Comparison of ENCODE assay signal across 12 cellular contexts in the genomic region with DNA sequence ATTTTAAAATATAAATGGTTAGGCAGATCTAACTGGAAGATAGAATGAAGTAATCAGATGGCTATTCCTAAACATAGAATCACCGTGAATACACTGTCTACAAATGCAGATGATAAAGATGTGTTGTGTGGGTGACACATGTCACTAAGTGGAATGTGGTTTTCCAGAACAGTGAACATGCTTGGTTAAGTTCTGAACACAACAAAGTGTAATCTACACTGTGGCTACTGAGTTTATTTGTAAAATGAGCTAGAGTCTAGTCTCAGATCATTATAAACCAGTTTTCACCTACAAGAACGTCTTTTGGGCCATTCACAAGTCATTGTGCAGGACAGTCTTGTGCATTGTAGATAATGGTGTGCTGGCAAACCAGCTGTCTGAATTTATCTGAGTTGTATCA. TPM values are rescaled to one million over a fixed set of nuclear protein-coding genes. Genes with fewer than 3 reads are reported as not detected.
DNase-seq lines count a peak whose midpoint lies in the region; ATAC-seq and TF ChIP-seq lines count a peak whose summit lies in the region.
"Had no signal": no experiment of that assay in that cellular context is flagged by ENCODE, and none has a peak within 500 bp of the region (broad histone marks: within the 10 kb centered on the region; RNA-seq: fewer than 3 reads in every experiment).

No MANE protein-coding gene starts in this region.

- peaks cover 99% of the 10 kb centered on the region for H3K4me1 ChIP-seq in CD8-positive, alpha-beta memory T cell (ENCODE audit: insufficient read depth, low read length)
- peaks cover 0 to 8% (median 2%) of the 10 kb centered on the region in 4 donors for H3K4me1 ChIP-seq in Peyer's patch
- peaks cover 51% of the 10 kb centered on the region for H3K4me1 ChIP-seq in lower lobe of right lung
- peaks cover 8% of the 10 kb centered on the region for H3K4me1 ChIP-seq in suprapubic skin
- H3K4me1 ChIP-seq: foreskin keratinocyte had no signal

- no peak for TF ChIP-seq EP300 in suprapubic skin (IDR thresholded peaks at IDR 0.05)

- 85% methylated on average over 2 of the region's 2 CpGs for WGBS in suprapubic skin

- DNase-seq in CD8-positive, alpha-beta memory T cell: peak in 1 of 5 donors; percentile 52
- DNase-seq in Peyer's patch (no peak), lower lobe of right lung (no peak), NCI-H2227 (lab: John Stamatoyannopoulos, UW; ENCODE audit: unreplicated experiment) (no peak), suprapubic skin (ENCODE audit: low spot score in 2 of 2) (no peak), AML-193 (lab: John Stamatoyannopoulos, UW) (no peak)
- DNase-seq: foreskin keratinocyte, mesendoderm, MG63 had no signal

- H3K27me3 Mint-ChIP-seq in CD8-positive, alpha-beta memory T cell: no peaks in the 10 kb centered on the region

- H3K9me3 ChIP-seq in CD8-positive, alpha-beta memory T cell (ENCODE audit: low read length): no peaks in the 10 kb centered on the region
- H3K9me3 ChIP-seq in Peyer's patch: no peaks in the 10 kb centered on the region
- H3K9me3 ChIP-seq in lower lobe of right lung: no peaks in the 10 kb centered on the region
- H3K9me3 ChIP-seq in suprapubic skin: no peaks in the 10 kb centered on the region
- H3K9me3 ChIP-seq: MG63, thoracic aorta had no signal

- CTCF ChIA-PET in CD8-positive, alpha-beta memory T cell (lab: Charles Lee): interaction anchor here (0.8 to 6.8 kb wide), 6 partner anchors 10 to 229 kb away, joined by 3 to 77 read pairs (median 28); no protein-coding TSS in a partner anchor

- peaks cover 0 to 3% (median 0%) of the 10 kb centered on the region in 5 donors for H3K9me3 Mint-ChIP-seq in CD8-positive, alpha-beta memory T cell

- peak overlapping the region; percentile 86 to 98 (median 95) for H3K27ac Mint-ChIP-seq in CD8-positive, alpha-beta memory T cell

- peak overlapping the region; percentile 34 for H3K27ac ChIP-seq in CD8-positive, alpha-beta memory T cell (ENCODE audit: low read depth, low read length)
- peak overlapping the region; percentile 57 to 70 (median 63) for H3K27ac ChIP-seq in Peyer's patch
- peak overlapping the region; percentile 39 for H3K27ac ChIP-seq in lower lobe of right lung
- no peak overlapping the region for H3K27ac ChIP-seq in suprapubic skin
- H3K27ac ChIP-seq: foreskin keratinocyte, thoracic aorta had no signal

- ATAC-seq in GM21447 (IDR thresholded peaks at IDR 0.05; ENCODE audit: unreplicated experiment): peak; percentile 45
- no peak for ATAC-seq in lower lobe of right lung
- ATAC-seq in GM19328 (IDR thresholded peaks at IDR 0.05; ENCODE audit: unreplicated experiment): no peak
- ATAC-seq: foreskin keratinocyte had no signal

- no peak for TF ChIP-seq CTCF in Peyer's patch (IDR thresholded peaks at IDR 0.05)
- TF ChIP-seq CTCF in lower lobe of right lung (IDR thresholded peaks at IDR 0.05): no peak
- no peak for TF ChIP-seq CTCF in suprapubic skin (IDR thresholded peaks at IDR 0.05)

- peak overlapping the region; percentile 84 to 93 (median 88) for H3K4me3 Mint-ChIP-seq in CD8-positive, alpha-beta memory T cell

- intact Hi-C loops in lower lobe of right lung (cut with DNase I): no loop called here

- no peaks in the 10 kb centered on the region for H3K27me3 ChIP-seq in CD8-positive, alpha-beta memory T cell (ENCODE audit: insufficient read depth, low read length, poor library complexity, severe bottlenecking)
- H3K27me3 ChIP-seq in Peyer's patch (no peaks in the 10 kb centered on the region), lower lobe of right lung (ENCODE audit: low read depth) (no peaks in the 10 kb centered on the region), suprapubic skin (no peaks in the 10 kb centered on the region)
- H3K27me3 ChIP-seq: foreskin keratinocyte, MG63 had no signal

- peak overlapping the region; percentile 40 for H3K4me3 ChIP-seq in CD8-positive, alpha-beta memory T cell (ENCODE audit: low read length)
- no peak overlapping the region for H3K4me3 ChIP-seq in Peyer's patch
- no peak overlapping the region for H3K4me3 ChIP-seq in lower lobe of right lung
- H3K4me3 ChIP-seq in suprapubic skin: no peak overlapping the region
- H3K4me3 ChIP-seq: MG63, thoracic aorta had no signal

- TF ChIP-seq POLR2A in Peyer's patch (IDR thresholded peaks at IDR 0.05): no peak
- no peak for TF ChIP-seq POLR2A in suprapubic skin (IDR thresholded peaks at IDR 0.05)

- peaks cover 44 to 79% (median 50%) of the 10 kb centered on the region in 3 donors for H3K36me3 Mint-ChIP-seq in CD8-positive, alpha-beta memory T cell

- peaks cover 91 to 99% (median 98%) of the 10 kb centered on the region in 3 donors for H3K4me1 Mint-ChIP-seq in CD8-positive, alpha-beta memory T cell

- POLR2A ChIA-PET in CD8-positive, alpha-beta memory T cell (lab: Charles Lee): interaction anchor here (0.9 to 2.6 kb wide), 10 partner anchors 12 to 212 kb away, joined by 3 to 17 read pairs (median 8); a partner anchor contains a TSS

- H3K36me3 ChIP-seq in CD8-positive, alpha-beta memory T cell (ENCODE audit: insufficient read depth, low read length): peaks cover 35% of the 10 kb centered on the region
- H3K36me3 ChIP-seq in Peyer's patch: peaks cover 0 to 43% (median 0%) of the 10 kb centered on the region in 3 donors
- peaks cover 20% of the 10 kb centered on the region for H3K36me3 ChIP-seq in lower lobe of right lung
- H3K36me3 ChIP-seq in suprapubic skin: peaks cover 17% of the 10 kb centered on the region
- H3K36me3 ChIP-seq: MG63, thoracic aorta had no signal

RNA-seq across cellular contexts. Expression of a gene that starts 35.3 kb away (rescaled TPM):
- 10 to 100 TPM; 28.6 to 30.1 TPM for total RNA-seq in CD8-positive, alpha-beta memory T cell
- 64.2 TPM for polyA plus RNA-seq in CD8-positive, alpha-beta memory T cell
- 10 to 100 TPM; 44.5 to 45.8 (median 45.2) TPM for total RNA-seq in Peyer's patch
- 13.1 TPM for total RNA-seq in lower lobe of right lung
- total RNA-seq in suprapubic skin: 10 to 100 TPM; 10.3 to 17.8 (median 13.3) TPM

RNA-seq across cellular contexts. Expression of a gene that starts 35.5 kb away (rescaled TPM):
- 10 to 100 TPM; 31.7 to 32.8 TPM for total RNA-seq in CD8-positive, alpha-beta memory T cell
- polyA plus RNA-seq in CD8-positive, alpha-beta memory T cell: 29.9 TPM
- total RNA-seq in Peyer's patch: 10 to 100 TPM; 17.8 to 33.8 (median 24.3) TPM
- total RNA-seq in lower lobe of right lung: 29.0 TPM
- 10 to 100 TPM in 1 of 4 donors, 1 to 10 TPM in 3; 5.5 to 11.5 (median 8.0) TPM for total RNA-seq in suprapubic skin
